In the genomic region with DNA sequence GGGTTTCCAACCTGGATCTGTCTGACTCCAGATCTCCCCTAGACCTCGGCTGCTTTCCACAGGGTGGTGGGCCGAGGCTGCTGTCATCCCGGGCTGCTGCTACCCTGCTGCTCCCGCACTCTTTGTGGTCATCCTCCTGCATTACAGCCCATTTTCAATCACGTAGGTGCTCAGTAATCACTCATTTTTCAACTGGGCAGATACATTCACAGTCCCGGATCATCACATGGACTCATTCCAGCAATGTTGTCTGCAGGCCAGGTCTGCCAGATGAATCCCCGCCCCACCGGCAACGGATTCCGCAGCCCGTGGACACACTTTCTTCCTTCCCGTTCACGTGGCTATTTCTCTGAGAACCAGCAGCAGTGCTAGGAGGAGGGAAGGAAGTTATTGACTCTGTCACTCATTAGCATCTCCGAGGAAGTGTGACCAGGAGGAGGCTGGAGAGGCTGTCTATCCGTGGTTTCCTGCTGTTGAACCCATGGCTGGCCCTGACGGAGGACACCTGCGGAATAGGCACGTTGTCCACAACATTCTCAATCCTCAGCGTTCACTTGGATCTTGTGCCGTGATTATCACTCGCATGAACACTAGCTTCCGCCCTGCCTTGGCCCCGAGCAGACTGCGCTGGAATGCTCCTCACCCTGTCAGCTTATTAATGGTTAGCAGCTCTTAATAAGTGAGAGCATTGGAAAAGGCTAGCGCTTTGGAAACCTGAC, we compare ENCODE assay signal across 14 cellular contexts. TPM values are rescaled to one million over a fixed set of nuclear protein-coding genes. Genes with fewer than 3 reads are reported as not detected.
DNase-seq lines count a peak whose midpoint lies in the region; ATAC-seq and TF ChIP-seq lines count a peak whose summit lies in the region.
"Had no signal": no experiment of that assay in that cellular context is flagged by ENCODE, and none has a peak within 500 bp of the region (broad histone marks: within the 10 kb centered on the region; RNA-seq: fewer than 3 reads in every experiment).

No MANE protein-coding gene starts in this region.

- in situ Hi-C loops in GM13976 (cut with MboI; ENCODE audit: low sequenced_read_pairs, unreplicated experiment): no loop called here

- intact Hi-C loops in left colon (cut with DNase I, micrococcal nuclease): no loop called here

- peak; percentile 46 for ATAC-seq in left colon
- no peak for ATAC-seq in HG03439 (IDR thresholded peaks at IDR 0.05; ENCODE audit: unreplicated experiment)
- no peak for ATAC-seq in GM19397 (IDR thresholded peaks at IDR 0.05; ENCODE audit: unreplicated experiment)
- no peak for ATAC-seq in HG03095 (IDR thresholded peaks at IDR 0.05; ENCODE audit: unreplicated experiment)

- TF ChIP-seq CTCF in GM13976 (IDR thresholded peaks at IDR 0.05; ENCODE audit: borderline replicate concordance, control extremely low read depth, extremely low read depth, insufficient read depth, missing control alignments): no peak

- peak; percentile 34 for DNase-seq in HK-2 (ENCODE audit: unreplicated experiment)
- peak; percentile 63 to 67 for DNase-seq in dermis microvascular lymphatic vessel endothelial cell (ENCODE audit: low read depth in 2 of 2)
- DNase-seq in left colon: no peak
- DNase-seq in renal cortical epithelial cell (ENCODE audit: low read depth): peak; percentile 40
- DNase-seq in GM13976 (ENCODE audit: low spot score): no peak
- DNase-seq: activated CD4-positive, alpha-beta T cell treated with anti-CD3 and anti-CD28 coated beads, Interleukin-2, amount 50 U/mL, for 4 hours; BE2C; colonic mucosa; DND-41; NCI-H82; T-helper 9 cell had no signal

RNA-seq across cellular contexts. Expression of a gene that starts 14.7 kb away (rescaled TPM):
- total RNA-seq in dermis microvascular lymphatic vessel endothelial cell (5.8 and 9.1 TPM in 2 replicates), left colon (10 to 100 TPM; 30.3 to 30.7 TPM), renal cortical epithelial cell (4.9 and 24.8 TPM in 2 replicates)

Comparison
In these comparisons a context has a peak if more than half of its experiments do, and no peak if none do; other contexts are left out.
1. DNase-seq: peak in HK-2 (single experiment), dermis microvascular lymphatic vessel endothelial cell (2 of 2) and renal cortical epithelial cell (single experiment); none in left colon (0 of 2) and GM13976 (single experiment).